Comparison of ENCODE assay signal across 20 cellular contexts in the genomic region with DNA sequence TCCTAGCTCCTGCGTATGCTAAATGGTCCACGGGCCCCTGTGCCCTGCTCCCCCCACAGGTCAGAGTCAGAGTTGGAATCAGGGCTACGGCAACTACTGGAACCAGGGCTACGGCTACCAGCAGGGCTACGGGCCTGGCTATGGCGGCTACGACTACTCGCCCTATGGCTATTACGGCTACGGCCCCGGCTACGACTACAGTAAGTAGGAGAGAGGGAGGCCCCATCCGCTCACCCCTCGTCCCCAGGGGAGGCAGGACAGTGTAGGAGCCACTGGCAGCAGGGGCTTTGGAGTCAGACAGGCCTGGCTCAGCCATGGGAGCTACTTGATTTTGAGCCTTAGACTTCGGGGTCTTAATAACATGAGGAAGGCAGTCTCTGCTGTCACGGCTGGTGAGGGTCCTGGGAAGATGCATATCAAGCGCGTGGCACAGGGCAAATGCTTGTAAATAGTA. TPM values are rescaled to one million over a fixed set of nuclear protein-coding genes. Genes with fewer than 3 reads are reported as not detected.
A peak's percentile ranks its signal among the peaks of the same experiment; 100 is the strongest.
DNase-seq lines count a peak whose midpoint lies in the region; ATAC-seq, FAIRE-seq and TF ChIP-seq lines count a peak whose summit lies in the region.
"Had no signal": no experiment of that assay in that cellular context is flagged by ENCODE, and none has a peak within 500 bp of the region (broad histone marks: within the 10 kb centered on the region; RNA-seq: fewer than 3 reads in every experiment).

No MANE protein-coding gene starts in this region.

- FAIRE-seq in K562 (lab: Jason Lieb, UNC) (no peak), urothelium cell line (lab: Jason Lieb, UNC) (no peak)
- FAIRE-seq: colon had no signal

- peaks cover 77% of the 10 kb centered on the region for H3K79me2 ChIP-seq in DND-41 (ENCODE audit: insufficient read depth, low read length)
- peaks cover 48% of the 10 kb centered on the region for H3K79me2 ChIP-seq in K562 (ENCODE audit: control insufficient read depth, insufficient read depth, low read length)

- no peak for TF ChIP-seq RAD21 in K562 (CRISPR knock-in tag; conservative IDR thresholded peaks at IDR 0.05 in 1 of 2, IDR thresholded peaks at IDR 0.05 in 1 of 2)

- 94% methylated on average over 18 of the region's 18 CpGs for WGBS in K562 (ENCODE audit: insufficient coverage, low coverage, missing lambda C conversion rate)

- H3K9me3 ChIP-seq in DND-41 (ENCODE audit: insufficient read depth, low read length, severe bottlenecking): no peaks in the 10 kb centered on the region
- H3K9me3 ChIP-seq in HUES48 (ENCODE audit: control insufficient read depth, insufficient read depth, low read length): no peaks in the 10 kb centered on the region
- no peaks in the 10 kb centered on the region for H3K9me3 ChIP-seq in K562 (replicated peaks; ENCODE audit: control insufficient read depth, insufficient read depth, low read depth, low read length)
- H3K9me3 ChIP-seq: BLaER1, gastrocnemius medialis had no signal

- peaks cover 34% of the 10 kb centered on the region for H3K36me3 Mint-ChIP-seq in progenitor cell of endocrine pancreas (ENCODE audit: insufficient read depth)

- H3K27ac ChIP-seq in DND-41 (ENCODE audit: low read length) (no peak overlapping the region), HUES48 (ENCODE audit: low read depth, low read length) (peak overlapping the region; percentile 28), K562 (ENCODE audit: extremely low read depth, low read depth, low read length) (no peak overlapping the region)
- H3K27ac ChIP-seq: BLaER1, gastrocnemius medialis had no signal

- no peak for DNase-seq in DND-41
- no peak for DNase-seq in K562 (ENCODE audit: extremely low read depth in 1 of 4, low spot score in 3 of 4)
- no peak for DNase-seq in progenitor cell of endocrine pancreas (ENCODE audit: low spot score, unreplicated experiment)
- no peak for DNase-seq in cortex of kidney (lab: John Stamatoyannopoulos, UW)
- DNase-seq in urothelium cell line (ENCODE audit: low spot score): no peak
- DNase-seq in activated gamma-delta T cell (lab: John Stamatoyannopoulos, UW): no peak
- DNase-seq: activated CD8-positive, alpha-beta memory T cell treated with anti-CD3 and anti-CD28 coated beads for 24 hours; activated effector memory CD4-positive, alpha-beta T cell treated with Interleukin-2 at 50 U/mL for 16 hours; DMS53; NCI-H2029; Right ventricle myocardium superior; T-cell had no signal

- H3K9ac ChIP-seq in DND-41 (ENCODE audit: low read depth, low read length) (no peak overlapping the region), HUES48 (ENCODE audit: low read depth, low read length) (no peak overlapping the region), K562 (ENCODE audit: insufficient read depth in 1 of 2, low read depth in 2 of 2, low read length in 2 of 2) (peak overlapping the region in 1 of 2 experiments; percentile 7; a peak in 1 of 4 replicates)
- H3K9ac ChIP-seq: BLaER1 had no signal

- H3K9me3 Mint-ChIP-seq in progenitor cell of endocrine pancreas (ENCODE audit: low read depth): no peaks in the 10 kb centered on the region
- H3K9me3 Mint-ChIP-seq: T-cell had no signal

- peaks cover 18% of the 10 kb centered on the region for H3K4me1 Mint-ChIP-seq in progenitor cell of endocrine pancreas (ENCODE audit: low read depth)

- ATAC-seq in DND-41 (ENCODE audit: insufficient read depth, low read depth): no peak
- no peak for ATAC-seq in K562
- ATAC-seq: gastrocnemius medialis, T-cell had no signal

- no peaks in the 10 kb centered on the region for H3K27me3 Mint-ChIP-seq in progenitor cell of endocrine pancreas
- H3K27me3 Mint-ChIP-seq: T-cell had no signal

- 0 out of 2 replicates have a peak, but pooled peaks have one; percentile 20 for TF ChIP-seq POLR2A in K562 (conservative IDR thresholded peaks at IDR 0.05)

- H3K27me3 ChIP-seq in DND-41 (ENCODE audit: insufficient read depth, low read length, poor library complexity) (no peaks in the 10 kb centered on the region), HUES48 (ENCODE audit: control insufficient read depth, insufficient read depth, low read length) (no peaks in the 10 kb centered on the region), K562 (ENCODE audit: control insufficient read depth in 2 of 2, insufficient read depth in 2 of 2, low read length in 2 of 2) (no peaks in the 10 kb centered on the region)
- H3K27me3 ChIP-seq: BLaER1, gastrocnemius medialis had no signal

- H3K4me1 ChIP-seq in DND-41 (ENCODE audit: insufficient read depth, low read length) (peaks cover 40% of the 10 kb centered on the region), HUES48 (ENCODE audit: control insufficient read depth, insufficient read depth, low read length) (peaks cover 10% of the 10 kb centered on the region; the same call in 1 of the 2 replicates), K562 (replicated peaks in 1 of 2; ENCODE audit: control insufficient read depth in 2 of 2, insufficient read depth in 2 of 2, low read length in 2 of 2) (peaks cover 21 to 22% of the 10 kb centered on the region in 2 experiments; a peak in 4 of 5 replicates)

- TF ChIP-seq CTCF in DND-41 (IDR thresholded peaks at IDR 0.05; ENCODE audit: borderline replicate concordance, extremely low read depth, low read length, poor library complexity, severe bottlenecking) (no peak), K562 (IDR thresholded peaks at IDR 0.05 in 2 of 3, conservative IDR thresholded peaks at IDR 0.05 in 1 of 3; ENCODE audit: insufficient read depth in 2 of 3, low read depth in 1 of 3, low read length in 3 of 3) (no peak), progenitor cell of endocrine pancreas (IDR thresholded peaks at IDR 0.05; ENCODE audit: unreplicated experiment) (no peak)

- H3K4me3 Mint-ChIP-seq in progenitor cell of endocrine pancreas (ENCODE audit: low read depth): no peak overlapping the region
- H3K4me3 Mint-ChIP-seq: T-cell had no signal

- no peak for TF ChIP-seq EP300 in K562 (IDR thresholded peaks at IDR 0.05; ENCODE audit: low read length)

- H4K20me1 ChIP-seq in DND-41 (ENCODE audit: insufficient read depth, low read length) (peaks cover 97% of the 10 kb centered on the region), K562 (replicated peaks; ENCODE audit: control insufficient read depth, insufficient read depth, low read length) (peaks cover 78% of the 10 kb centered on the region)

- H3K36me3 ChIP-seq in DND-41 (ENCODE audit: insufficient read depth, low read length) (peaks cover 98% of the 10 kb centered on the region), HUES48 (ENCODE audit: control insufficient read depth, insufficient read depth, low read length) (peaks cover 97% of the 10 kb centered on the region), K562 (ENCODE audit: control insufficient read depth, insufficient read depth, low read length) (peaks cover 99% of the 10 kb centered on the region)

- H3K4me2 ChIP-seq in DND-41 (ENCODE audit: insufficient read depth, low read length) (0 out of 2 replicates have a peak overlapping the region, but pooled peaks have one; percentile 38), K562 (ENCODE audit: insufficient read depth, low read length) (no peak overlapping the region)
- H3K4me2 ChIP-seq: BLaER1 had no signal

- H2AFZ ChIP-seq in DND-41 (ENCODE audit: low read depth, low read length) (no peak overlapping the region), K562 (ENCODE audit: low read depth, low read length) (no peak overlapping the region)

- H3K27ac Mint-ChIP-seq in progenitor cell of endocrine pancreas: peak overlapping the region; percentile 71

- no TSS peak for BruUV-seq in K562 (replicated peaks; lab: Mats Ljungman, UMichigan)

- peaks cover 10% of the 10 kb centered on the region for H3K9me1 ChIP-seq in K562 (ENCODE audit: control insufficient read depth, insufficient read depth, low read length)

- no peak overlapping the region for H3K4me3 ChIP-seq in DND-41 (ENCODE audit: low read depth in 1 of 2, low read length in 2 of 2)
- no peak overlapping the region for H3K4me3 ChIP-seq in HUES48 (ENCODE audit: low read depth, low read length)
- no peak overlapping the region for H3K4me3 ChIP-seq in K562
- H3K4me3 ChIP-seq: BLaER1, gastrocnemius medialis had no signal

- POLR2A ChIA-PET in K562 (lab: Yijun Ruan, JAX): interaction anchor here (0.5 to 12.7 kb wide), 2 partner anchors 17 to 96 kb away, joined by 3 to 162 read pairs; a partner anchor contains a TSS

- intact Hi-C loops in K562 (cut with micrococcal nuclease): no loop called here

- in situ Hi-C loops in K562 (cut with MboI): no loop called here

- CTCF ChIA-PET in K562 (lab: Yijun Ruan, JAX; ENCODE audit: low intra/inter-chr PET ratio): no interaction called here

RNA-seq across cellular contexts. Expression of a gene that starts 5.8 kb away (rescaled TPM):
- total RNA-seq in K562 (2011; cell fraction: chromatin; rRNA removed; ENCODE audit: low replicate concordance): 107 and 112 TPM in 2 replicates
- total RNA-seq in K562 (2011; cell fraction: nucleolus; rRNA removed): 50.4 and 55.9 TPM in 2 replicates
- 93.1 and 119 TPM in 2 replicates for total RNA-seq in K562 (2011; cell fraction: nucleoplasm; rRNA removed)
- 236 and 251 TPM in 2 replicates for total RNA-seq in K562 (2014; rRNA removed)
- 193 and 210 TPM in 2 replicates for total RNA-seq in K562 (2014; rRNA removed; fragmentation: Illumina TruSeq; extraction: Trizol)
- 213 and 223 TPM in 2 replicates for total RNA-seq in K562 (2015; rRNA removed; fragmentation: Illumina TruSeq; extraction: Trizol)
- 299 and 351 TPM in 2 replicates for total RNA-seq in K562 (2021)
- 160 and 253 TPM in 2 replicates for polyA plus RNA-seq in K562 (2011; rRNA removed)
- 229 and 236 TPM in 2 replicates for polyA plus RNA-seq in K562 (2011; cell fraction: cytosol; rRNA removed)
- polyA plus RNA-seq in K562 (2011; cell fraction: nucleus; rRNA removed): 131 TPM in 2 replicates
- polyA plus RNA-seq in K562 (2012): 175 and 305 TPM in 2 replicates
- polyA plus RNA-seq in K562 (2014; fragmentation: Illumina TruSeq; extraction: Trizol): 284 and 307 TPM in 2 replicates
- polyA plus RNA-seq in K562 (2014; fragmentation: Nextera tagmentation; extraction: Ambion mirVana): 10 to 100 TPM; 34.6 to 44.7 TPM
- polyA plus RNA-seq in K562 (2014; rRNA removed): 404 and 425 TPM in 2 replicates
- 75.6 and 103 TPM in 2 replicates for polyA minus RNA-seq in K562 (2011; rRNA and poly(A)+ RNA removed)
- polyA minus RNA-seq in K562 (2011; cell fraction: cytosol; rRNA and poly(A)+ RNA removed): 69.1 and 82.2 TPM in 2 replicates
- 31.9 and 48.4 TPM in 2 replicates for polyA minus RNA-seq in K562 (2011; cell fraction: nucleus; rRNA and poly(A)+ RNA removed)
- total RNA-seq in progenitor cell of endocrine pancreas: 214 and 223 TPM in 2 replicates

RNA-seq across cellular contexts. Expression of a gene that starts 22.5 kb away (rescaled TPM):
- 203 and 378 TPM in 2 replicates for total RNA-seq in K562 (2011; cell fraction: chromatin; rRNA removed; ENCODE audit: low replicate concordance)
- total RNA-seq in K562 (2011; cell fraction: nucleolus; rRNA removed): 205 and 217 TPM in 2 replicates
- total RNA-seq in K562 (2011; cell fraction: nucleoplasm; rRNA removed): 219 and 287 TPM in 2 replicates
- total RNA-seq in K562 (2014; rRNA removed) (18.6 and 21.6 TPM in 2 replicates), K562 (2014; rRNA removed; fragmentation: Illumina TruSeq; extraction: Trizol) (13.9 and 18.4 TPM in 2 replicates), K562 (2015; rRNA removed; fragmentation: Illumina TruSeq; extraction: Trizol) (16.7 and 17.1 TPM in 2 replicates), K562 (2021) (34.0 and 34.7 TPM in 2 replicates), progenitor cell of endocrine pancreas (113 and 123 TPM in 2 replicates)
- polyA plus RNA-seq in K562 (2011; rRNA removed) (25.6 and 40.7 TPM in 2 replicates), K562 (2014; fragmentation: Illumina TruSeq; extraction: Trizol) (19.6 and 20.1 TPM in 2 replicates), K562 (2014; fragmentation: Nextera tagmentation; extraction: Ambion mirVana) (1 to 10 TPM; 4.7 to 6.5 TPM), K562 (2014; rRNA removed) (31.9 and 32.0 TPM in 2 replicates)
- 18.3 and 25.8 TPM in 2 replicates for polyA plus RNA-seq in K562 (2011; cell fraction: cytosol; rRNA removed)
- polyA plus RNA-seq in K562 (2011; cell fraction: nucleus; rRNA removed): 126 and 156 TPM in 2 replicates
- polyA plus RNA-seq in K562 (2012): 19.8 and 52.3 TPM in 2 replicates
- polyA minus RNA-seq in K562 (2011; rRNA and poly(A)+ RNA removed): 33.9 and 36.4 TPM in 2 replicates
- polyA minus RNA-seq in K562 (2011; cell fraction: cytosol; rRNA and poly(A)+ RNA removed): 9.2 and 15.5 TPM in 2 replicates
- 71.5 and 72.2 TPM in 2 replicates for polyA minus RNA-seq in K562 (2011; cell fraction: nucleus; rRNA and poly(A)+ RNA removed)

RNA-seq across cellular contexts. Expression of a gene that starts 22.9 kb away (rescaled TPM):
- 0.14 TPM in 1 of 2 replicates, not detected in the other for total RNA-seq in K562 (2011; cell fraction: chromatin; rRNA removed; ENCODE audit: low replicate concordance)
- not detected in 2 replicates for total RNA-seq in K562 (2011; cell fraction: nucleolus; rRNA removed)
- not detected in 2 replicates for total RNA-seq in K562 (2011; cell fraction: nucleoplasm; rRNA removed)
- total RNA-seq in K562 (2014; rRNA removed) (not detected in 2 replicates), K562 (2014; rRNA removed; fragmentation: Illumina TruSeq; extraction: Trizol) (0.04 TPM in 1 of 2 replicates, not detected in the other), K562 (2015; rRNA removed; fragmentation: Illumina TruSeq; extraction: Trizol) (not detected in 2 replicates), K562 (2021) (not detected in 2 replicates), progenitor cell of endocrine pancreas (not detected in 2 replicates)
- polyA plus RNA-seq in K562 (2011; rRNA removed) (0.03 TPM in 1 of 2 replicates, not detected in the other), K562 (2014; fragmentation: Illumina TruSeq; extraction: Trizol) (not detected in 2 replicates), K562 (2014; fragmentation: Nextera tagmentation; extraction: Ambion mirVana) (not detected), K562 (2014; rRNA removed) (not detected in 2 replicates)
- not detected in 2 replicates for polyA plus RNA-seq in K562 (2011; cell fraction: cytosol; rRNA removed)
- not detected in 2 replicates for polyA plus RNA-seq in K562 (2011; cell fraction: nucleus; rRNA removed)
- polyA plus RNA-seq in K562 (2012): not detected in 2 replicates
- 0.06 TPM in 1 of 2 replicates, not detected in the other for polyA minus RNA-seq in K562 (2011; rRNA and poly(A)+ RNA removed)
- not detected in 2 replicates for polyA minus RNA-seq in K562 (2011; cell fraction: cytosol; rRNA and poly(A)+ RNA removed)
- not detected in 2 replicates for polyA minus RNA-seq in K562 (2011; cell fraction: nucleus; rRNA and poly(A)+ RNA removed)
- total RNA-seq: epithelial cell of proximal tubule, gastrocnemius medialis, mucosa of gallbladder, NCI-H460, Right ventricle myocardium superior, skeletal muscle tissue, T-cell had no signal

RNA-seq across cellular contexts. Expression of a gene that starts 56.4 kb away (rescaled TPM):
- total RNA-seq in K562 (2011; cell fraction: chromatin; rRNA removed; ENCODE audit: low replicate concordance): 43.3 and 92.9 TPM in 2 replicates
- total RNA-seq in K562 (2011; cell fraction: nucleolus; rRNA removed): 96.6 and 97.4 TPM in 2 replicates
- total RNA-seq in K562 (2011; cell fraction: nucleoplasm; rRNA removed): 76.8 and 91.9 TPM in 2 replicates
- total RNA-seq in K562 (2014; rRNA removed) (559 and 622 TPM in 2 replicates), K562 (2014; rRNA removed; fragmentation: Illumina TruSeq; extraction: Trizol) (128 and 144 TPM in 2 replicates), K562 (2015; rRNA removed; fragmentation: Illumina TruSeq; extraction: Trizol) (255 and 258 TPM in 2 replicates), K562 (2021) (304 and 309 TPM in 2 replicates), progenitor cell of endocrine pancreas (114 and 119 TPM in 2 replicates)
- polyA plus RNA-seq in K562 (2011; rRNA removed) (140 and 146 TPM in 2 replicates), K562 (2014; fragmentation: Illumina TruSeq; extraction: Trizol) (143 and 312 TPM in 2 replicates), K562 (2014; fragmentation: Nextera tagmentation; extraction: Ambion mirVana) (100 to 1,000 TPM in 1 of 2 experiments, 10 to 100 TPM in 1; 52.8 to 124 TPM), K562 (2014; rRNA removed) (302 and 369 TPM in 2 replicates)
- polyA plus RNA-seq in K562 (2011; cell fraction: cytosol; rRNA removed): 191 and 212 TPM in 2 replicates
- polyA plus RNA-seq in K562 (2011; cell fraction: nucleus; rRNA removed): 106 and 110 TPM in 2 replicates
- polyA plus RNA-seq in K562 (2012): 178 and 294 TPM in 2 replicates
- polyA minus RNA-seq in K562 (2011; rRNA and poly(A)+ RNA removed): 66.3 and 75.7 TPM in 2 replicates
- polyA minus RNA-seq in K562 (2011; cell fraction: cytosol; rRNA and poly(A)+ RNA removed): 79.6 and 136 TPM in 2 replicates
- polyA minus RNA-seq in K562 (2011; cell fraction: nucleus; rRNA and poly(A)+ RNA removed): 44.0 and 63.9 TPM in 2 replicates
